25 cellular contexts compared by ENCODE assay signal in the genomic region with DNA sequence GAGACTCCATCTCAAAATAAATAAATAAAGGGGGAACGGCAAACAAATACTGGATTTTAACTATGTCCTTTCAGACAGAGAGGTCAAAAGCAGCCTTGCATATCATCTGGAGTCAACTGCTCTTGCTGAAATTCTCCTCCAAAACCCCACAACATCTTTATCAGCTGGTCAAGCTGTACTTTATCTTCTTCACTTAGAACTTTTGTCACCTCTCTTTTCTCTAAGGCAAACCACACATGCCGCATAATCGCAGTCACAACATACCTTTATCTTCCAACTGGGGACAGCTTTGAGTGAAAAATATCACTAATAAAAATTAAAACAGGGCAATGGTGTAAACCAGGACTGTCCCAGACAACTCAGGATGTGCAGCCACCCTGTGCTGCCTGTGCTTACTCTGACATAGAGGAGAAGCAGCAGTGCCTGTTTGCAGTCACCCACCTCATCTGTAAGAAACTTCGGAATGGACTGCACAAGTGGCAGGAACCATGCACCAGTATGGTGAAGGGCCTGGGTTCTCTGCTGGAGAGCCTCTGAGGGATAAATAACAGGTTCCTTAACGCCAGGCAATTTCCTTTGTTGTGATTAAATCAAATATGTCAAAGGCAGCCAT.
"Had no signal": no experiment of that assay in that cellular context is flagged by ENCODE, and none has a peak within 500 bp of the region (broad histone marks: within the 10 kb centered on the region; RNA-seq: fewer than 3 reads in every experiment).

No MANE protein-coding gene starts in this region.

- DNase-seq: activated B cell treated with CpG ODN at 0.5 μM for 24 hours; activated CD4-positive, alpha-beta memory T cell treated with anti-CD3 and anti-CD28 coated beads, Interleukin-2, amount 10 ng/mL, durations not matched to agents 7 days and 5 days; activated CD4-positive, alpha-beta T cell treated with anti-CD3 and anti-CD28 coated beads for 48 hours; activated T-cell treated with anti-CD3 and anti-CD28 coated beads, Interleukin-2, amount 50 U/mL, for 1 hour; aorta; dermis blood vessel endothelial cell; effector CD8-positive, alpha-beta T cell; left ventricle myocardium superior; mammary epithelial cell; midbrain; natural killer cell; psoas muscle; stimulated activated CD4-positive, alpha-beta T cell treated with anti-CD3 and anti-CD28 coated beads, Interleukin-4, amount 100 ng/mL, for 4 hours; stomach; uterus had no signal

- H3K9me3 ChIP-seq: esophagus muscularis mucosa, psoas muscle, right atrium auricular region, stomach, suprapubic skin, tibial nerve, uterus had no signal

- H3K27me3 ChIP-seq: esophagus muscularis mucosa, right atrium auricular region, stomach, suprapubic skin, tibial nerve, uterus had no signal

- ATAC-seq: natural killer cell, psoas muscle had no signal

- H3K4me3 ChIP-seq: esophagus muscularis mucosa, psoas muscle, right atrium auricular region, stomach, suprapubic skin, tibial nerve, uterus had no signal

- H3K27ac ChIP-seq: esophagus muscularis mucosa, psoas muscle, right atrium auricular region, stomach, suprapubic skin, tibial nerve, uterus had no signal

- H3K4me3 Mint-ChIP-seq: activated B cell treated with CpG ODN at 0.5 μM for 24 hours; activated CD4-positive, alpha-beta memory T cell treated with anti-CD3 and anti-CD28 coated beads, Interleukin-2, amount 10 ng/mL, durations not matched to agents 7 days and 5 days; brain; natural killer cell; T-helper 2 cell treated with Interferon-gamma antibody and Interleukin-4, amounts not matched to agents 5 μg/mL and 100 μg/mL, for 36 hours had no signal

- H3K4me1 ChIP-seq: uterus had no signal

- H3K27me3 Mint-ChIP-seq: activated B cell treated with CpG ODN at 0.5 μM for 24 hours; activated CD4-positive, alpha-beta memory T cell treated with anti-CD3 and anti-CD28 coated beads, Interleukin-2, amount 10 ng/mL, durations not matched to agents 7 days and 5 days; brain had no signal

- H3K9me3 Mint-ChIP-seq: activated B cell treated with CpG ODN at 0.5 μM for 24 hours; activated CD4-positive, alpha-beta memory T cell treated with anti-CD3 and anti-CD28 coated beads, Interleukin-2, amount 10 ng/mL, durations not matched to agents 7 days and 5 days; activated naive CD4-positive, alpha-beta T cell treated with anti-CD3 and anti-CD28 coated beads, Interleukin-2, amount 50 U/mL, for 72 hours; brain; natural killer cell; T-helper 2 cell treated with Interferon-gamma antibody and Interleukin-4, amounts not matched to agents 5 μg/mL and 100 μg/mL, for 36 hours had no signal

- H3K36me3 ChIP-seq: uterus had no signal

- H3K27ac Mint-ChIP-seq: activated B cell treated with CpG ODN at 0.5 μM for 24 hours; activated CD4-positive, alpha-beta memory T cell treated with anti-CD3 and anti-CD28 coated beads, Interleukin-2, amount 10 ng/mL, durations not matched to agents 7 days and 5 days; activated naive CD4-positive, alpha-beta T cell treated with anti-CD3 and anti-CD28 coated beads, Interleukin-2, amount 50 U/mL, for 72 hours; brain; T-helper 2 cell treated with Interferon-gamma antibody and Interleukin-4, amounts not matched to agents 5 μg/mL and 100 μg/mL, for 36 hours had no signal

- FAIRE-seq: endothelial cell of umbilical vein, frontal cortex, TTC549 had no signal
